ENCODE assay signal across 24 cellular contexts in genomic region chr11:102357116-102357515, GRCh38. TPM values are rescaled to one million over a fixed set of nuclear protein-coding genes. Genes with fewer than 3 reads are reported as not detected.
A peak's percentile ranks its signal among the peaks of the same experiment; 100 is the strongest.
DNase-seq lines count a peak whose midpoint lies in the region; ATAC-seq and TF ChIP-seq lines count a peak whose summit lies in the region.
"Had no signal": no experiment of that assay in that cellular context is flagged by ENCODE, and none has a peak within 500 bp of the region (broad histone marks: within the 10 kb centered on the region; RNA-seq: fewer than 3 reads in every experiment).

No MANE protein-coding gene starts in this region.

- H3K27me3 ChIP-seq in naive thymus-derived CD4-positive, alpha-beta T cell (ENCODE audit: control insufficient read depth in 2 of 2, insufficient read depth in 2 of 2, low read length in 2 of 2): no peaks in the 10 kb centered on the region
- H3K27me3 ChIP-seq in breast epithelium: no peaks in the 10 kb centered on the region
- H3K27me3 ChIP-seq: BE2C had no signal

- H3K4me1 Mint-ChIP-seq in activated CD4-positive, alpha-beta T cell treated with anti-CD3 and anti-CD28 coated beads for 36 hours: peaks cover 40% of the 10 kb centered on the region
- H3K4me1 Mint-ChIP-seq in activated naive CD8-positive, alpha-beta T cell (ENCODE audit: low read depth): peaks cover 67% of the 10 kb centered on the region
- peaks cover 43% of the 10 kb centered on the region for H3K4me1 Mint-ChIP-seq in activated naive CD8-positive, alpha-beta T cell treated with anti-CD3 and anti-CD28 coated beads, Interleukin-2, amount 50 U/mL, for 24 hours
- H3K4me1 Mint-ChIP-seq in HFFc6 (ENCODE audit: low read depth): peaks cover 68% of the 10 kb centered on the region
- H3K4me1 Mint-ChIP-seq in naive thymus-derived CD4-positive, alpha-beta T cell: peaks cover 35 to 73% (median 51%) of the 10 kb centered on the region in 7 donors
- H3K4me1 Mint-ChIP-seq: GM23338, H9 had no signal

- POLR2A ChIA-PET in activated CD4-positive, alpha-beta T cell treated with anti-CD3 and anti-CD28 coated beads for 36 hours (lab: Charles Lee): no interaction called here
- POLR2A ChIA-PET in naive thymus-derived CD4-positive, alpha-beta T cell (lab: Charles Lee): interaction anchor here (0.7 kb wide), 1 partner anchor 63 kb away, joined by 3 read pairs; no protein-coding TSS in a partner anchor

- H3K36me3 Mint-ChIP-seq in activated CD4-positive, alpha-beta T cell treated with anti-CD3 and anti-CD28 coated beads for 36 hours (ENCODE audit: low read depth): peaks cover 77% of the 10 kb centered on the region
- peaks cover 46% of the 10 kb centered on the region for H3K36me3 Mint-ChIP-seq in activated naive CD8-positive, alpha-beta T cell
- H3K36me3 Mint-ChIP-seq in activated naive CD8-positive, alpha-beta T cell treated with anti-CD3 and anti-CD28 coated beads, Interleukin-2, amount 50 U/mL, for 24 hours (ENCODE audit: low read depth): peaks cover 80% of the 10 kb centered on the region
- H3K36me3 Mint-ChIP-seq in HFFc6 (ENCODE audit: low read depth): peaks cover 70% of the 10 kb centered on the region
- H3K36me3 Mint-ChIP-seq in naive thymus-derived CD4-positive, alpha-beta T cell: peaks cover 20 to 65% (median 56%) of the 10 kb centered on the region in 5 donors

- no peak overlapping the region for H3K27ac ChIP-seq in naive thymus-derived CD4-positive, alpha-beta T cell (ENCODE audit: low read depth, low read length)
- no peak overlapping the region for H3K27ac ChIP-seq in breast epithelium
- H3K27ac ChIP-seq: 22Rv1, KMS-11, RWPE1 had no signal

- no peak for ATAC-seq in activated CD4-positive, alpha-beta T cell treated with anti-CD3 and anti-CD28 coated beads for 36 hours
- no peak for ATAC-seq in activated naive CD8-positive, alpha-beta T cell treated with anti-CD3 and anti-CD28 coated beads, Interleukin-2, amount 50 U/mL, for 24 hours
- ATAC-seq in naive thymus-derived CD4-positive, alpha-beta T cell: no peak
- no peak for ATAC-seq in GM18519 (IDR thresholded peaks at IDR 0.05; ENCODE audit: low FRiP score, unreplicated experiment)
- ATAC-seq: GM23338, Panc1 had no signal

- H3K4me3 Mint-ChIP-seq in activated CD4-positive, alpha-beta T cell treated with anti-CD3 and anti-CD28 coated beads for 36 hours: no peak overlapping the region
- H3K4me3 Mint-ChIP-seq in activated naive CD8-positive, alpha-beta T cell: no peak overlapping the region
- no peak overlapping the region for H3K4me3 Mint-ChIP-seq in activated naive CD8-positive, alpha-beta T cell treated with anti-CD3 and anti-CD28 coated beads, Interleukin-2, amount 50 U/mL, for 24 hours
- peak overlapping the region; percentile 18 for H3K4me3 Mint-ChIP-seq in HFFc6
- peak overlapping the region in 2 of 10 donors; percentile 12 for H3K4me3 Mint-ChIP-seq in naive thymus-derived CD4-positive, alpha-beta T cell
- H3K4me3 Mint-ChIP-seq: CD14-positive monocyte, GM23338, H9, IgD-negative memory B cell had no signal

- intact Hi-C loops in activated CD4-positive, alpha-beta T cell treated with anti-CD3 and anti-CD28 coated beads for 36 hours (cut with DNase I, micrococcal nuclease): loop anchor here in 1 of 2 experiments (5.0 kb wide), 1 partner anchor 35 kb away; no protein-coding TSS in a partner anchor
- intact Hi-C loops in naive thymus-derived CD4-positive, alpha-beta T cell (cut with micrococcal nuclease): no loop called here
- intact Hi-C loops in breast epithelium (cut with DNase I; ENCODE audit: low total_unique reads): no loop called here

- H3K9me3 ChIP-seq in naive thymus-derived CD4-positive, alpha-beta T cell (ENCODE audit: control insufficient read depth in 2 of 3, low read length in 3 of 3): peaks cover 0 to 14% (median 0%) of the 10 kb centered on the region in 3 experiments
- peaks cover 5 to 11% of the 10 kb centered on the region in 2 donors for H3K9me3 ChIP-seq in breast epithelium
- H3K9me3 ChIP-seq: BE2C had no signal

- H3K4me1 ChIP-seq in naive thymus-derived CD4-positive, alpha-beta T cell (ENCODE audit: control insufficient read depth in 2 of 2, insufficient read depth in 2 of 2, low read length in 2 of 2): peaks cover 15 to 24% of the 10 kb centered on the region in 2 donors
- no peaks in the 10 kb centered on the region for H3K4me1 ChIP-seq in breast epithelium
- H3K4me1 ChIP-seq: BE2C had no signal

- peaks cover 13% of the 10 kb centered on the region for H3K9me3 Mint-ChIP-seq in activated CD4-positive, alpha-beta T cell treated with anti-CD3 and anti-CD28 coated beads for 36 hours (ENCODE audit: low read depth)
- H3K9me3 Mint-ChIP-seq in activated naive CD8-positive, alpha-beta T cell (ENCODE audit: low read depth): peaks cover 16% of the 10 kb centered on the region
- H3K9me3 Mint-ChIP-seq in activated naive CD8-positive, alpha-beta T cell treated with anti-CD3 and anti-CD28 coated beads, Interleukin-2, amount 50 U/mL, for 24 hours: peaks cover 23% of the 10 kb centered on the region
- no peaks in the 10 kb centered on the region for H3K9me3 Mint-ChIP-seq in HFFc6
- peaks cover 0 to 35% (median 11%) of the 10 kb centered on the region in 11 donors for H3K9me3 Mint-ChIP-seq in naive thymus-derived CD4-positive, alpha-beta T cell

- TF ChIP-seq POLR2A in breast epithelium (IDR thresholded peaks at IDR 0.05): no peak

- H3K27ac Mint-ChIP-seq in activated CD4-positive, alpha-beta T cell treated with anti-CD3 and anti-CD28 coated beads for 36 hours: peak overlapping the region; percentile 52
- H3K27ac Mint-ChIP-seq in activated naive CD8-positive, alpha-beta T cell: peak overlapping the region; percentile 72
- no peak overlapping the region for H3K27ac Mint-ChIP-seq in activated naive CD8-positive, alpha-beta T cell treated with anti-CD3 and anti-CD28 coated beads, Interleukin-2, amount 50 U/mL, for 24 hours
- H3K27ac Mint-ChIP-seq in HFFc6: peak overlapping the region; percentile 2; the same call in 1 of the 2 replicates
- peak overlapping the region in 7 of 9 donors; percentile 5 to 88 (median 20) for H3K27ac Mint-ChIP-seq in naive thymus-derived CD4-positive, alpha-beta T cell
- H3K27ac Mint-ChIP-seq: GM23338, H9, IgD-negative memory B cell had no signal

- DNase-seq in activated CD4-positive, alpha-beta T cell treated with anti-CD3 and anti-CD28 coated beads for 36 hours: no peak
- DNase-seq in activated CD4-positive, alpha-beta T cell treated with anti-CD3 and anti-CD28 coated beads for 48 hours: no peak
- DNase-seq in activated naive CD8-positive, alpha-beta T cell treated with anti-CD3 and anti-CD28 coated beads, Interleukin-2, amount 50 U/mL, for 24 hours: no peak
- no peak for DNase-seq in HFFc6
- DNase-seq in naive thymus-derived CD4-positive, alpha-beta T cell: no peak
- DNase-seq in breast epithelium (ENCODE audit: low spot score in 2 of 2): no peak
- DNase-seq: BE2C, DMS153, H9, MM.1S, NCI-H1694, NCI-H2081, NCI-H2227 treated with DMSO at 0.1 percent for 48 hours, NCI-H526 treated with DMSO at 0.1 percent for 48 hours, SHP77 had no signal

- no peaks in the 10 kb centered on the region for H3K27me3 Mint-ChIP-seq in activated CD4-positive, alpha-beta T cell treated with anti-CD3 and anti-CD28 coated beads for 36 hours
- no peaks in the 10 kb centered on the region for H3K27me3 Mint-ChIP-seq in activated naive CD8-positive, alpha-beta T cell
- H3K27me3 Mint-ChIP-seq in activated naive CD8-positive, alpha-beta T cell treated with anti-CD3 and anti-CD28 coated beads, Interleukin-2, amount 50 U/mL, for 24 hours: no peaks in the 10 kb centered on the region
- H3K27me3 Mint-ChIP-seq in HFFc6 (ENCODE audit: insufficient read depth): peaks cover 2% of the 10 kb centered on the region
- H3K27me3 Mint-ChIP-seq in naive thymus-derived CD4-positive, alpha-beta T cell: no peaks in the 10 kb centered on the region
- H3K27me3 Mint-ChIP-seq: IgD-negative memory B cell had no signal

- TF ChIP-seq CTCF in HFFc6 (IDR thresholded peaks at IDR 0.05) (no peak), breast epithelium (IDR thresholded peaks at IDR 0.05) (no peak)

- H3K36me3 ChIP-seq in naive thymus-derived CD4-positive, alpha-beta T cell (ENCODE audit: control insufficient read depth in 2 of 3, insufficient read depth in 3 of 3, low read length in 3 of 3): peaks cover 0 to 12% (median 0%) of the 10 kb centered on the region in 3 experiments
- no peaks in the 10 kb centered on the region for H3K36me3 ChIP-seq in breast epithelium

- no peak overlapping the region for H3K4me3 ChIP-seq in naive thymus-derived CD4-positive, alpha-beta T cell (ENCODE audit: low read length)
- H3K4me3 ChIP-seq in breast epithelium: no peak overlapping the region
- H3K4me3 ChIP-seq: GM23338 had no signal

- CTCF ChIA-PET in activated CD4-positive, alpha-beta T cell treated with anti-CD3 and anti-CD28 coated beads for 36 hours (lab: Charles Lee): interaction anchor here (0.8 kb wide), 1 partner anchor 62 kb away, joined by 3 read pairs; no protein-coding TSS in a partner anchor
- CTCF ChIA-PET in naive thymus-derived CD4-positive, alpha-beta T cell (lab: Charles Lee): no interaction called here

RNA-seq across cellular contexts. Expression of gene BIRC2, which starts 10.1 kb away (rescaled TPM):
- total RNA-seq in activated CD4-positive, alpha-beta T cell treated with anti-CD3 and anti-CD28 coated beads for 36 hours: 10 to 100 TPM; 33.0 to 48.8 TPM
- 10 to 100 TPM; 49.5 to 64.6 (median 58.3) TPM for total RNA-seq in HFFc6 (2021; fragmentation: NEBNext Ultra II Directional; extraction: Animal tissue kit (Norgen Biotek cat#: 25700))
- 100 to 1,000 TPM in 1 of 5 experiments, 10 to 100 TPM in 4; 37.5 to 103 (median 72.0) TPM for total RNA-seq in naive thymus-derived CD4-positive, alpha-beta T cell
- 10 to 100 TPM; 35.2 to 42.8 TPM for polyA plus RNA-seq in naive thymus-derived CD4-positive, alpha-beta T cell
- total RNA-seq in breast epithelium: 10 to 100 TPM; 45.6 to 95.7 (median 48.5) TPM

RNA-seq across cellular contexts. Expression of gene BIRC3, which starts 39.8 kb away (rescaled TPM):
- total RNA-seq in activated CD4-positive, alpha-beta T cell treated with anti-CD3 and anti-CD28 coated beads for 36 hours: 100 to 1,000 TPM in 1 of 2 experiments, 10 to 100 TPM in 1; 99.2 to 109 TPM
- total RNA-seq in HFFc6 (2021; fragmentation: NEBNext Ultra II Directional; extraction: Animal tissue kit (Norgen Biotek cat#: 25700)): under 1 TPM; 0.35 to 0.66 (median 0.42) TPM
- total RNA-seq in naive thymus-derived CD4-positive, alpha-beta T cell: 100 to 1,000 TPM in 3 of 5 experiments, 10 to 100 TPM in 2; 62.3 to 160 (median 128) TPM
- 10 to 100 TPM; 18.8 to 47.7 TPM for polyA plus RNA-seq in naive thymus-derived CD4-positive, alpha-beta T cell
- total RNA-seq in breast epithelium: 10 to 100 TPM in 2 of 3 donors, 1 to 10 TPM in 1; 2.6 to 30.0 (median 10.8) TPM
- polyA plus RNA-seq: GM23338 had no signal
